8 cellular contexts compared by ENCODE assay signal in the genomic region with DNA sequence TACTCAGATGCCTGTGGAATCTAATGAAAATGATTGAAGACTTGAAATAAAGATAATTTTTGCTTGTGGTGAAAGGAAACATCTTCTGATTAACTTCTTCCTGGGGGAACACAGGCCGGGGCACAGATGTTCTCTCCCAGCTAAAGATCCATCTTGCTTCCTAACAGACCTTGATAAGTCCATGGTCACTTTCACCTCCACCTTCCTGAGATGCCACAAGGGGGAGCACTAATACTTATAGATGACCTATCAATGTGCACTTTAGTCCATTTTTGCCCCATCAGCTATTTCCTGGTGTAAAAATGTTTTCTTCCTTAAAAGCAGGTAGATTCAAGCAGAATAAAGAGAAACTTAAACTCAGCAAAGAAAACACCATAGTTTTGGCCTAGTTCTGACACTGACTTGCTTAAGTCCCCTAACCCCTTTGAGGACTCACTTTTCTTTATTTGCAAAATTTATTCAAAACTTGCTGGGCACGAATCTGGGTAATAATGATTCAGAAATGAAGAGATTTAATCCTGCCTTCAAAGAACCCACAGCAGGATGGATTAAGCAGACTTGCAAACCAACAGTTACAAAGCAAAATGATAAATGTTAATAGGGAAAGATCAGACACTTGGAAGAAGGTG.
DNase-seq lines count a peak whose midpoint lies in the region; ATAC-seq and TF ChIP-seq lines count a peak whose summit lies in the region.

No MANE protein-coding gene starts in this region.

- no peaks in the 10 kb centered on the region for H3K36me3 Mint-ChIP-seq in naive B cell

- ATAC-seq in GM19452 (IDR thresholded peaks at IDR 0.05; ENCODE audit: unreplicated experiment) (peak; percentile 87), HG03558 (IDR thresholded peaks at IDR 0.05; ENCODE audit: extremely low read depth, unreplicated experiment) (peak; percentile 71), naive B cell (ENCODE audit: low read depth in 2 of 2) (peak in 1 of 2 donors; percentile 39)
- peak; percentile 57 for ATAC-seq in stimulated activated naive CD8-positive, alpha-beta T cell treated with anti-CD3 and anti-CD28 coated beads, Interleukin-15, Interleukin-2, amounts not matched to agents 100 U/mL and 50 U/mL, for 24 hours

- peaks cover 0 to 5% (median 0%) of the 10 kb centered on the region in 3 donors for H3K27me3 Mint-ChIP-seq in naive B cell

- H3K4me3 Mint-ChIP-seq in naive B cell: no peak overlapping the region

- peak overlapping the region in 1 of 6 donors; percentile 47 for H3K27ac Mint-ChIP-seq in naive B cell

- H3K4me1 Mint-ChIP-seq in naive B cell: no peaks in the 10 kb centered on the region

- TF ChIP-seq CTCF in epithelial cell of esophagus (IDR thresholded peaks at IDR 0.05; ENCODE audit: insufficient read depth, low read depth, low read length, missing control alignments): peak; percentile 82

- no peak overlapping the region for H3K4me3 ChIP-seq in epithelial cell of esophagus (ENCODE audit: low read length)

- DNase-seq in CMK (ENCODE audit: low read depth) (peak; percentile 37), NCI-H748 (lab: John Stamatoyannopoulos, UW; ENCODE audit: unreplicated experiment) (peak; percentile 61), epithelial cell of esophagus (ENCODE audit: low read depth) (peak; percentile 86), naive B cell (peak; percentile 31)
- peak; percentile 41 for DNase-seq in activated CD4-positive, alpha-beta T cell treated with anti-CD3 and anti-CD28 coated beads, Interleukin-2, amount 50 U/mL, for 1 hour
- peak; percentile 51 for DNase-seq in stimulated activated naive CD8-positive, alpha-beta T cell treated with anti-CD3 and anti-CD28 coated beads, Interleukin-15, Interleukin-2, amounts not matched to agents 100 U/mL and 50 U/mL, for 24 hours

- H3K9me3 Mint-ChIP-seq in naive B cell: no peaks in the 10 kb centered on the region

Comparison
In these comparisons a context has a peak if more than half of its experiments do, and no peak if none do; other contexts are left out.
1. DNase-seq: peak in every context shown above with its lines; median percentile 86 in epithelial cell of esophagus; 61 in NCI-H748; 51 in stimulated activated naive CD8-positive, alpha-beta T cell treated with anti-CD3 and anti-CD28 coated beads, Interleukin-15, Interleukin-2, amounts not matched to agents 100 U/mL and 50 U/mL, for 24 hours; 41 in activated CD4-positive, alpha-beta T cell treated with anti-CD3 and anti-CD28 coated beads, Interleukin-2, amount 50 U/mL, for 1 hour; 37 in CMK; 31 in naive B cell.